Comparison of ENCODE assay signal across 29 cellular contexts in genomic region chr6:18024876-18025275, GRCh38. TPM values are rescaled to one million over a fixed set of nuclear protein-coding genes. Genes with fewer than 3 reads are reported as not detected.
"Had no signal": no experiment of that assay in that cellular context is flagged by ENCODE, and none has a peak within 500 bp of the region (broad histone marks: within the 10 kb centered on the region; RNA-seq: fewer than 3 reads in every experiment).

No MANE protein-coding gene starts in this region.

- H3K27ac ChIP-seq: ascending aorta, cardiac muscle cell, Peyer's patch, SJSA1 had no signal

- FAIRE-seq: TTC549 had no signal

- DNase-seq: activated CD4-positive, alpha-beta T cell treated with anti-CD3 and anti-CD28 coated beads, Interleukin-2, amount 10 ng/mL, durations not matched to agents 24 days and 14 days; activated CD4-positive, alpha-beta T cell treated with anti-CD3 and anti-CD28 coated beads, Interleukin-2, amount 50 U/mL, for 4 hours; activated CD8-positive, alpha-beta memory T cell treated with anti-CD3 and anti-CD28 coated beads, Interleukin-2, amount 50 U/mL, for 4 hours; activated effector memory CD4-positive, alpha-beta T cell treated with anti-CD3 and anti-CD28 coated beads, Interleukin-2, amount 50 U/mL, for 16 hours; activated naive CD4-positive, alpha-beta T cell; activated naive CD8-positive, alpha-beta T cell treated with anti-CD3 and anti-CD28 coated beads, Interleukin-2, amount 10 ng/mL, durations not matched to agents 7 days and 5 days; activated T-cell treated with anti-CD3 and anti-CD28 coated beads, Interleukin-2, amount 50 U/mL, for 72 hours; amygdala; NCI-H1092 treated with DMSO at 0.1 percent for 48 hours; NCI-H1417; NCI-H146; NCI-H187; NCI-H2029 treated with DMSO at 0.1 percent for 48 hours; NCI-H2107; NCI-H2171; NCI-H510A; NCI-H526; NCI-H748 treated with DMSO at 0.1 percent for 48 hours; NK-92 treated with Interleukin-12 subunit alpha and Interleukin-12 subunit beta, amount 100 ng/mL, for 24 hours; PC-3; Peyer's patch; RPMI8226; SHP77 treated with DMSO at 0.1 percent for 48 hours; SK-N-SH had no signal

- H3K9ac ChIP-seq: SK-N-SH had no signal

- H3K36me3 ChIP-seq: ascending aorta, cardiac muscle cell, Peyer's patch, SJSA1 had no signal

- H3K27me3 ChIP-seq: ascending aorta, cardiac muscle cell, Peyer's patch, SJSA1 had no signal

- H3K4me3 ChIP-seq: ascending aorta, cardiac muscle cell, Peyer's patch, SJSA1 had no signal

- H3K4me1 ChIP-seq: ascending aorta, Peyer's patch had no signal

- ATAC-seq: activated T-cell treated with anti-CD3 and anti-CD28 coated beads, Interleukin-2, amount 50 U/mL, for 72 hours; activated T-helper 17 cell treated with anti-CD3 and anti-CD28 coated beads, Interleukin-2, amount 50 U/mL, for 72 hours; PC-3 had no signal

- H3K4me2 ChIP-seq: SK-N-SH had no signal

- H3K9me3 ChIP-seq: ascending aorta, Peyer's patch, SJSA1, SK-N-SH had no signal

RNA-seq across cellular contexts. Expression of gene KIF13A, which starts 37.4 kb away (rescaled TPM):
- total RNA-seq: activated CD4-positive, alpha-beta T cell treated with anti-CD3 and anti-CD28 coated beads, Interleukin-2, amount 10 ng/mL, durations not matched to agents 24 days and 14 days had no signal
